In the genomic region with DNA sequence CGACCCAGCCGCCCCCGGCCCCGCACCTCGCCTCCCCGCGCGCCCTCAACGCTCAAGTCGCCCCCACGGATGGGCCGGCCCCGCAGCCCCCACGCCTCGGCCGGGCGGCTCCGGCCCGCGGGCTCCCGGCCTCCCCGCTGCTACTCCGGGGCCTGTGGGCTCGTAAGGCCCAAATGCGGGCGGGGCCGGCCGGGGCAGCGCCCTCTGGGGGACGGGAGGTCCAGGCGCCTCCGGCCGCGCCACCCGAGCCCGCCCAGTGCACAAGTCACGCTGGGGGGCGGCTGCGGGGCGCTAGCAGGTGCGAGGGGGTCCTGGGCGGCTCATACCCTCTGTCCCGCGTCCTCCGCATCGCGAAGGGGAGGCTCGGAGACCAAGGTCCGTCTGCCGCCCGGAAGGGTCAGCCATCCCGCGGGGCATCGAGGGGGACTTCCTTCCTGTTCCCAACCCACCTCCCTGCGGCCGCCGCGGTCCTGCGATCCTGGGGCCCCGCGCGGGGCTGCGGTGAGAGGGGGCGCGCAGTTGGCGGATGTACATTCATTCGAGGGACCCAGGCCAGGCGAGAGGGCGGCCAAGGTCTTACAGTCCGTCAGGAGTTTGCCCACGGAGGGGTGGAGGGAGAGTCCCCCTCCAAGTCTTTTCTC, we compare ENCODE assay signal across 8 cellular contexts. TPM values are rescaled to one million over a fixed set of nuclear protein-coding genes. Genes with fewer than 3 reads are reported as not detected.
DNase-seq lines count a peak whose midpoint lies in the region; ATAC-seq and TF ChIP-seq lines count a peak whose summit lies in the region.

A gene with protein sequence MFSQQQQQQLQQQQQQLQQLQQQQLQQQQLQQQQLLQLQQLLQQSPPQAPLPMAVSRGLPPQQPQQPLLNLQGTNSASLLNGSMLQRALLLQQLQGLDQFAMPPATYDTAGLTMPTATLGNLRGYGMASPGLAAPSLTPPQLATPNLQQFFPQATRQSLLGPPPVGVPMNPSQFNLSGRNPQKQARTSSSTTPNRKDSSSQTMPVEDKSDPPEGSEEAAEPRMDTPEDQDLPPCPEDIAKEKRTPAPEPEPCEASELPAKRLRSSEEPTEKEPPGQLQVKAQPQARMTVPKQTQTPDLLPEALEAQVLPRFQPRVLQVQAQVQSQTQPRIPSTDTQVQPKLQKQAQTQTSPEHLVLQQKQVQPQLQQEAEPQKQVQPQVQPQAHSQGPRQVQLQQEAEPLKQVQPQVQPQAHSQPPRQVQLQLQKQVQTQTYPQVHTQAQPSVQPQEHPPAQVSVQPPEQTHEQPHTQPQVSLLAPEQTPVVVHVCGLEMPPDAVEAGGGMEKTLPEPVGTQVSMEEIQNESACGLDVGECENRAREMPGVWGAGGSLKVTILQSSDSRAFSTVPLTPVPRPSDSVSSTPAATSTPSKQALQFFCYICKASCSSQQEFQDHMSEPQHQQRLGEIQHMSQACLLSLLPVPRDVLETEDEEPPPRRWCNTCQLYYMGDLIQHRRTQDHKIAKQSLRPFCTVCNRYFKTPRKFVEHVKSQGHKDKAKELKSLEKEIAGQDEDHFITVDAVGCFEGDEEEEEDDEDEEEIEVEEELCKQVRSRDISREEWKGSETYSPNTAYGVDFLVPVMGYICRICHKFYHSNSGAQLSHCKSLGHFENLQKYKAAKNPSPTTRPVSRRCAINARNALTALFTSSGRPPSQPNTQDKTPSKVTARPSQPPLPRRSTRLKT (minus strand): TSS at position 167 of the 641 bp plus-strand sequence. CDS start 715 bp downstream, outside the sequence.

- peak within 1 kb of the TSS; percentile 96 for H3K27ac Mint-ChIP-seq in stimulated activated effector memory CD8-positive, alpha-beta T cell treated with anti-CD3 and anti-CD28 coated beads, Interleukin-12 subunit alpha, Interleukin-12 subunit beta, amount 100 ng/mL, for 72 hours

- CTCF ChIA-PET in OCI-LY7 (lab: Charles Lee; ENCODE audit: unreplicated experiment): no interaction called here

- DNase-seq in OCI-LY7 (ENCODE audit: low spot score) (peak; percentile 89), activated T-cell treated with anti-CD3 and anti-CD28 coated beads for 48 hours (ENCODE audit: low read depth) (peak; percentile 71), myocyte (ENCODE audit: low read depth) (peak; percentile 81)
- DNase-seq in stimulated activated effector memory CD8-positive, alpha-beta T cell treated with anti-CD3 and anti-CD28 coated beads, Interleukin-12 subunit alpha, Interleukin-12 subunit beta, amount 100 ng/mL, for 72 hours (ENCODE audit: low spot score in 2 of 2): peak; percentile 77 to 89

- H3K79me2 ChIP-seq in OCI-LY7 (ENCODE audit: insufficient read depth, low read depth, low read length): no peaks in the 10 kb centered on the region

- ATAC-seq in GM19035 (IDR thresholded peaks at IDR 0.05; ENCODE audit: unreplicated experiment): peak; percentile 81
- ATAC-seq in HG03439 (IDR thresholded peaks at IDR 0.05; ENCODE audit: unreplicated experiment): peak; percentile 77
- peak; percentile 97 for ATAC-seq in stimulated activated effector memory CD8-positive, alpha-beta T cell treated with anti-CD3 and anti-CD28 coated beads, Interleukin-12 subunit alpha, Interleukin-12 subunit beta, amount 100 ng/mL, for 72 hours

- peaks cover 46% of the 10 kb centered on the region for H3K36me3 Mint-ChIP-seq in stimulated activated effector memory CD8-positive, alpha-beta T cell treated with anti-CD3 and anti-CD28 coated beads, Interleukin-12 subunit alpha, Interleukin-12 subunit beta, amount 100 ng/mL, for 72 hours

- H3K9ac ChIP-seq in BLaER1 treated with 17β-estradiol and CSF1 and Interleukin-3, amounts not matched to agents 10 nM and 100 nM: peak within 1 kb of the TSS; percentile 87 to 98 (median 92)

- POLR2A ChIA-PET in OCI-LY7 (lab: Charles Lee): interaction anchor here (0.6 kb wide), 1 partner anchor 17 kb away, joined by 3 read pairs; no protein-coding TSS in a partner anchor

- 0 to 1% methylated on average over 59 to 71 of the region's 71 CpGs for WGBS in esophagus, 2 donors

- no TSS peak for BruUV-seq in OCI-LY7 (replicated peaks; lab: Mats Ljungman, UMichigan)

- H3K9me3 ChIP-seq in BLaER1 treated with 17β-estradiol and CSF1 and Interleukin-3, amounts not matched to agents 10 nM and 100 nM (replicated peaks in 1 of 11): no peaks in the 10 kb centered on the region
- no peaks in the 10 kb centered on the region for H3K9me3 ChIP-seq in OCI-LY7 (ENCODE audit: low read length)
- H3K9me3 ChIP-seq in esophagus (ENCODE audit: control insufficient read depth in 2 of 2, insufficient read depth in 1 of 2, low read depth in 1 of 2, low read length in 1 of 2): no peaks in the 10 kb centered on the region

- H3K4me3 Mint-ChIP-seq in stimulated activated effector memory CD8-positive, alpha-beta T cell treated with anti-CD3 and anti-CD28 coated beads, Interleukin-12 subunit alpha, Interleukin-12 subunit beta, amount 100 ng/mL, for 72 hours: peak within 1 kb of the TSS; percentile 96

- H3K27me3 ChIP-seq in BLaER1 treated with 17β-estradiol and CSF1 and Interleukin-3, amounts not matched to agents 10 nM and 100 nM: no peaks in the 10 kb centered on the region
- no peaks in the 10 kb centered on the region for H3K27me3 ChIP-seq in esophagus (ENCODE audit: control insufficient read depth in 1 of 2, insufficient read depth in 2 of 2, low read length in 2 of 2)

- peak within 1 kb of the TSS; percentile 81 for H2AFZ ChIP-seq in OCI-LY7 (ENCODE audit: low read length)

- peaks cover 15 to 38% (median 35%) of the 10 kb centered on the region in 11 experiments for H3K36me3 ChIP-seq in BLaER1 treated with 17β-estradiol and CSF1 and Interleukin-3, amounts not matched to agents 10 nM and 100 nM
- peaks cover 21% of the 10 kb centered on the region for H3K36me3 ChIP-seq in OCI-LY7 (ENCODE audit: insufficient read depth, low read length)
- H3K36me3 ChIP-seq in esophagus (ENCODE audit: control insufficient read depth in 2 of 2, insufficient read depth in 2 of 2, low read length in 1 of 2): peaks cover 0 to 7% of the 10 kb centered on the region in 2 donors

- intact Hi-C loops in OCI-LY7 (cut with micrococcal nuclease; ENCODE audit: unreplicated experiment): loop anchor here (5.0 kb wide), 1 partner anchor 64 kb away; a partner anchor contains a TSS

- peaks cover 22 to 52% (median 37%) of the 10 kb centered on the region in 10 experiments for H3K4me1 ChIP-seq in BLaER1 treated with 17β-estradiol and CSF1 and Interleukin-3, amounts not matched to agents 10 nM and 100 nM
- H3K4me1 ChIP-seq in OCI-LY7 (ENCODE audit: insufficient read depth, low read length, poor library complexity, severe bottlenecking): peaks cover 21% of the 10 kb centered on the region
- H3K4me1 ChIP-seq in esophagus (ENCODE audit: control insufficient read depth in 2 of 2, insufficient read depth in 2 of 2, low read length in 1 of 2): peaks cover 7 to 10% of the 10 kb centered on the region in 2 donors

- TF ChIP-seq CTCF in OCI-LY7 (conservative IDR thresholded peaks at IDR 0.05; ENCODE audit: low read length): peak; percentile 81

- H3K4me3 ChIP-seq in BLaER1 treated with 17β-estradiol and CSF1 and Interleukin-3, amounts not matched to agents 10 nM and 100 nM: peak within 1 kb of the TSS; percentile 70 to 92 (median 74)
- peak within 1 kb of the TSS; percentile 73 for H3K4me3 ChIP-seq in OCI-LY7 (ENCODE audit: low read depth, low read length, poor library complexity, severe bottlenecking)
- H3K4me3 ChIP-seq in esophagus (ENCODE audit: low read depth in 1 of 2, low read length in 2 of 2): peak within 1 kb of the TSS; percentile 69 to 80

- H3K9me2 ChIP-seq in OCI-LY7 (ENCODE audit: insufficient read depth, low read length): no peaks in the 10 kb centered on the region

- peaks cover 0 to 13% (median 0%) of the 10 kb centered on the region in 11 experiments; a peak in 4 of 22 replicates for H4K20me1 ChIP-seq in BLaER1 treated with 17β-estradiol and CSF1 and Interleukin-3, amounts not matched to agents 10 nM and 100 nM
- no peaks in the 10 kb centered on the region for H4K20me1 ChIP-seq in OCI-LY7 (ENCODE audit: insufficient read depth, low read length)

- H3K4me1 Mint-ChIP-seq in stimulated activated effector memory CD8-positive, alpha-beta T cell treated with anti-CD3 and anti-CD28 coated beads, Interleukin-12 subunit alpha, Interleukin-12 subunit beta, amount 100 ng/mL, for 72 hours: peaks cover 42% of the 10 kb centered on the region

- peak within 1 kb of the TSS; percentile 77 to 94 (median 88) for H3K27ac ChIP-seq in BLaER1 treated with 17β-estradiol and CSF1 and Interleukin-3, amounts not matched to agents 10 nM and 100 nM
- H3K27ac ChIP-seq in OCI-LY7 (ENCODE audit: low read depth, low read length, poor library complexity, severe bottlenecking): peak within 1 kb of the TSS; percentile 17
- H3K27ac ChIP-seq in esophagus (ENCODE audit: low read depth in 2 of 2, low read length in 1 of 2): peak within 1 kb of the TSS; percentile 90 to 92

- H3K9me3 Mint-ChIP-seq in stimulated activated effector memory CD8-positive, alpha-beta T cell treated with anti-CD3 and anti-CD28 coated beads, Interleukin-12 subunit alpha, Interleukin-12 subunit beta, amount 100 ng/mL, for 72 hours: no peaks in the 10 kb centered on the region

- peak within 1 kb of the TSS; percentile 87 to 99 (median 96) for H3K4me2 ChIP-seq in BLaER1 treated with 17β-estradiol and CSF1 and Interleukin-3, amounts not matched to agents 10 nM and 100 nM
- H3K4me2 ChIP-seq in OCI-LY7 (ENCODE audit: low read length): peak within 1 kb of the TSS; percentile 74

RNA-seq across cellular contexts. Expression of the gene that starts here (rescaled TPM):
- total RNA-seq in OCI-LY7 (2014; rRNA removed; shearing (Covaris generic)): 45.4 and 47.7 TPM in 2 replicates
- total RNA-seq in OCI-LY7 (2022) (121 and 142 TPM in 2 replicates), myocyte (47.4 and 58.5 TPM in 2 replicates)
- polyA plus RNA-seq in esophagus: 10 to 100 TPM; 39.8 to 39.9 TPM
- 87.9 TPM for polyA plus RNA-seq in myocyte (2012)

Comparison
In these comparisons a context has a peak if more than half of its experiments do, and no peak if none do; other contexts are left out.
1. Peak in every context shown above with its lines: DNase-seq, ATAC-seq, H3K4me3 ChIP-seq and H3K27ac ChIP-seq.
2. H3K27ac ChIP-seq: peak in every context shown above with its lines; median percentile 91 in esophagus; 88 in BLaER1 treated with 17β-estradiol and CSF1 and Interleukin-3, amounts not matched to agents 10 nM and 100 nM; 17 in OCI-LY7.